Comparison of ENCODE assay signal across 27 cellular contexts in genomic region chr6:94562846-94563245, GRCh38.
"Had no signal": no experiment of that assay in that cellular context is flagged by ENCODE, and none has a peak within 500 bp of the region (broad histone marks: within the 10 kb centered on the region; RNA-seq: fewer than 3 reads in every experiment).

No MANE protein-coding gene starts in this region.

- H3K27ac ChIP-seq: neural progenitor cell, ovary, parathyroid adenoma, psoas muscle, right lobe of liver, sigmoid colon, stomach, thoracic aorta, thyroid gland, tibial nerve, upper lobe of left lung, vagina had no signal

- ATAC-seq: psoas muscle; right cardiac atrium; right lobe of liver; stimulated activated effector memory CD8-positive, alpha-beta T cell treated with anti-CD3 and anti-CD28 coated beads, Interleukin-12 subunit alpha, Interleukin-12 subunit beta, amount 100 ng/mL, for 72 hours; stimulated activated naive B cell treated with anti-CD40 and anti-IgM and Interleukin-4, amounts not matched to agents 10 μg/mL and 1 μg/mL and 100 μg/mL, for 72 hours had no signal

- H3K79me2 ChIP-seq: parathyroid adenoma had no signal

- H3K36me3 ChIP-seq: neural progenitor cell, ovary, right lobe of liver, sigmoid colon, stomach, thoracic aorta, thyroid gland, tibial nerve, upper lobe of left lung, vagina had no signal

- H3K9ac ChIP-seq: neural progenitor cell, parathyroid adenoma had no signal

- H3K4me3 Mint-ChIP-seq: nephron; neural progenitor cell; stimulated activated effector memory CD8-positive, alpha-beta T cell treated with anti-CD3 and anti-CD28 coated beads, Interleukin-12 subunit alpha, Interleukin-12 subunit beta, amount 100 ng/mL, for 72 hours; stimulated activated naive B cell treated with anti-CD40 and anti-IgM and Interleukin-4, amounts not matched to agents 10 μg/mL and 1 μg/mL and 100 μg/mL, for 72 hours; stimulated activated naive CD8-positive, alpha-beta T cell treated with anti-CD3 and anti-CD28 coated beads, Interleukin-15, Interleukin-2, amounts not matched to agents 100 ng/mL and 50 ng/mL, for 24 hours had no signal

- H3K9me3 Mint-ChIP-seq: nephron, neural progenitor cell had no signal

- H3K4me3 ChIP-seq: neural progenitor cell, ovary, psoas muscle, right lobe of liver, sigmoid colon, stomach, thoracic aorta, thyroid gland, tibial nerve, upper lobe of left lung, vagina had no signal

- H3K4me1 Mint-ChIP-seq: nephron; neural progenitor cell; stimulated activated effector memory CD8-positive, alpha-beta T cell treated with anti-CD3 and anti-CD28 coated beads, Interleukin-12 subunit alpha, Interleukin-12 subunit beta, amount 100 ng/mL, for 72 hours; stimulated activated naive B cell treated with anti-CD40 and anti-IgM and Interleukin-4, amounts not matched to agents 10 μg/mL and 1 μg/mL and 100 μg/mL, for 72 hours had no signal

- H3K27me3 ChIP-seq: ovary, right lobe of liver, sigmoid colon, stomach, thyroid gland, tibial nerve, upper lobe of left lung, vagina had no signal

- H3K9me3 ChIP-seq: ovary, psoas muscle, right lobe of liver, sigmoid colon, stomach, thoracic aorta, thyroid gland, tibial nerve, vagina had no signal

- H3K27me3 Mint-ChIP-seq: stimulated activated naive B cell treated with anti-CD40 and anti-IgM and Interleukin-4, amounts not matched to agents 10 μg/mL and 1 μg/mL and 100 μg/mL, for 72 hours; stimulated activated naive CD8-positive, alpha-beta T cell treated with anti-CD3 and anti-CD28 coated beads, Interleukin-15, Interleukin-2, amounts not matched to agents 100 ng/mL and 50 ng/mL, for 24 hours had no signal

- H3K27ac Mint-ChIP-seq: nephron; neural progenitor cell; progenitor cell of endocrine pancreas; stimulated activated effector memory CD8-positive, alpha-beta T cell treated with anti-CD3 and anti-CD28 coated beads, Interleukin-12 subunit alpha, Interleukin-12 subunit beta, amount 100 ng/mL, for 72 hours; stimulated activated naive B cell treated with anti-CD40 and anti-IgM and Interleukin-4, amounts not matched to agents 10 μg/mL and 1 μg/mL and 100 μg/mL, for 72 hours; stimulated activated naive CD8-positive, alpha-beta T cell treated with anti-CD3 and anti-CD28 coated beads, Interleukin-15, Interleukin-2, amounts not matched to agents 100 ng/mL and 50 ng/mL, for 24 hours had no signal

- H2AFZ ChIP-seq: neural progenitor cell, parathyroid adenoma had no signal

- H3K4me2 ChIP-seq: neural progenitor cell had no signal

- H3K4me1 ChIP-seq: neural progenitor cell, parathyroid adenoma, psoas muscle, right lobe of liver, sigmoid colon, stomach, thyroid gland, tibial nerve, upper lobe of left lung, vagina had no signal

- DNase-seq: occipital lobe; ovary; posterior cingulate gyrus; psoas muscle; right cardiac atrium; right lobe of liver; sigmoid colon; small intestine; stimulated activated CD4-positive, alpha-beta T cell treated with anti-CD3 and anti-CD28 coated beads, Interleukin-15, amount 100 ng/mL, for 24 hours; stimulated activated CD4-positive, alpha-beta T cell treated with anti-CD3 and anti-CD28 coated beads, Interleukin-2, amount 100 ng/mL, for 24 hours; stimulated activated CD4-positive, alpha-beta T cell treated with anti-CD3 and anti-CD28 coated beads, Interleukin-2, amount 100 ng/mL, for 48 hours; stimulated activated CD4-positive, alpha-beta T cell treated with anti-CD3 and anti-CD28 coated beads, Interleukin-4, amount 100 ng/mL, for 24 hours; stimulated activated naive B cell treated with anti-CD40 and anti-IgM and Interleukin-4, amounts not matched to agents 10 μg/mL and 1 μg/mL and 100 μg/mL, for 72 hours; stimulated activated naive CD4-positive, alpha-beta T cell treated with Interleukin-2 at 50 U/mL for 16 hours; stomach; thyroid gland; trophoblast cell; upper lobe of left lung had no signal

- H3K36me3 Mint-ChIP-seq: neural progenitor cell; stimulated activated effector memory CD8-positive, alpha-beta T cell treated with anti-CD3 and anti-CD28 coated beads, Interleukin-12 subunit alpha, Interleukin-12 subunit beta, amount 100 ng/mL, for 72 hours; stimulated activated naive B cell treated with anti-CD40 and anti-IgM and Interleukin-4, amounts not matched to agents 10 μg/mL and 1 μg/mL and 100 μg/mL, for 72 hours had no signal
